ENCODE assay signal across 37 cellular contexts in the genomic region with DNA sequence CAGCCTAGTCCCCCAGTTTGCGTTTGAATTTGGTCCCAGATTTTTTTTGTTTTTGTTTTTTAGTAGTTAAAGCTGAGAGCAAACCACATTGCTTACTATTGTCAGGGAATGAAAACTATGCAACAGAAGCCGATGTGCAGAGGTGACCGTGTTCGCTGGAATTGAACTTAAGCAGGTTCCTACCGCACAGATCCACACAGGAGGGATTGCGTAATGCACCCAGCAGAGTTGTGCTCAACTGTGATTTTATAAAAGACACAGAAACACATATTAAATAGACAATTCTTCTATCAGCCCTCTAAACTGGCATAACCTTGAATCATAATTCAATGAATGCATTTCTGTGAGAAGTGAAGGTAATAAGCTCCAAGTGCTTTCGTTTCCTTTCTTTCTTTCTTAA.
"Had no signal": no experiment of that assay in that cellular context is flagged by ENCODE, and none has a peak within 500 bp of the region (broad histone marks: within the 10 kb centered on the region; RNA-seq: fewer than 3 reads in every experiment).

No MANE protein-coding gene starts in this region.

- H3K4me1 Mint-ChIP-seq: activated CD4-positive, alpha-beta T cell treated with anti-CD3 and anti-CD28 coated beads for 36 hours; activated CD4-positive, alpha-beta T cell treated with anti-CD3 and anti-CD28 coated beads, Interleukin-2, amount 10 ng/mL, durations not matched to agents 24 days and 14 days; activated CD8-positive, alpha-beta memory T cell treated with anti-CD3 and anti-CD28 coated beads, Interleukin-2, amount 10 ng/mL, durations not matched to agents 7 days and 5 days; activated naive CD4-positive, alpha-beta T cell treated with anti-CD3 and anti-CD28 coated beads, Interleukin-2, amount 50 U/mL, for 24 hours; activated naive CD8-positive, alpha-beta T cell treated with anti-CD3 and anti-CD28 coated beads for 36 hours; activated naive CD8-positive, alpha-beta T cell treated with anti-CD3 and anti-CD28 coated beads, Interleukin-2, amount 50 U/mL, for 24 hours; T-helper 17 cell had no signal

- H3K4me3 Mint-ChIP-seq: activated CD4-positive, alpha-beta memory T cell treated with anti-CD3 and anti-CD28 coated beads for 36 hours; activated CD4-positive, alpha-beta T cell treated with anti-CD3 and anti-CD28 coated beads for 36 hours; activated CD4-positive, alpha-beta T cell treated with anti-CD3 and anti-CD28 coated beads, Interleukin-2, amount 10 ng/mL, durations not matched to agents 24 days and 14 days; activated CD8-positive, alpha-beta memory T cell treated with anti-CD3 and anti-CD28 coated beads, Interleukin-2, amount 10 ng/mL, durations not matched to agents 7 days and 5 days; activated CD8-positive, alpha-beta T cell treated with anti-CD3 and anti-CD28 coated beads, Interleukin-2, amount 10 ng/mL, durations not matched to agents 7 days and 5 days; activated naive CD4-positive, alpha-beta T cell treated with anti-CD3 and anti-CD28 coated beads for 36 hours; activated naive CD4-positive, alpha-beta T cell treated with anti-CD3 and anti-CD28 coated beads, Interleukin-2, amount 50 U/mL, for 24 hours; activated naive CD8-positive, alpha-beta T cell treated with anti-CD3 and anti-CD28 coated beads for 36 hours; activated naive CD8-positive, alpha-beta T cell treated with anti-CD3 and anti-CD28 coated beads, Interleukin-2, amount 50 U/mL, for 24 hours; activated T-helper 1 cell treated with anti-CD3 and anti-CD28 coated beads, Interleukin-12 subunit alpha, Interleukin-12 subunit beta, Interleukin-2, Interleukin-4 antibody, amounts not matched to agents 30 ng/mL and 10 ng/mL and 1 ng/mL, durations not matched to agents 14 hours and 24 hours and 36 hours; dendritic cell treated with granulocyte-macrophage colony-stimulating factor and Interleukin-4, amounts not matched to agents 40 ng/mL and 50 ng/mL, for 4 days; endodermal cell; T-helper 17 cell; T-helper 2 cell treated with Interferon-gamma antibody and Interleukin-4, amounts not matched to agents 5 μg/mL and 100 μg/mL, for 36 hours had no signal

- H3K9me3 Mint-ChIP-seq: activated CD4-positive, alpha-beta memory T cell treated with anti-CD3 and anti-CD28 coated beads for 36 hours; activated naive CD4-positive, alpha-beta T cell treated with anti-CD3 and anti-CD28 coated beads for 36 hours; activated naive CD8-positive, alpha-beta T cell treated with anti-CD3 and anti-CD28 coated beads for 36 hours; activated naive CD8-positive, alpha-beta T cell treated with anti-CD3 and anti-CD28 coated beads, Interleukin-2, amount 50 U/mL, for 24 hours; activated T-helper 1 cell treated with anti-CD3 and anti-CD28 coated beads, Interleukin-12 subunit alpha, Interleukin-12 subunit beta, Interleukin-2, Interleukin-4 antibody, amounts not matched to agents 30 ng/mL and 10 ng/mL and 1 ng/mL, durations not matched to agents 14 hours and 24 hours and 36 hours; activated T-helper 2 cell treated with anti-CD3 and anti-CD28 coated beads, Interferon-gamma antibody, Interleukin-2, Interleukin-4, amounts not matched to agents 10 μg/mL and 5 μg/mL and 100 μg/mL, durations not matched to agents 14 hours and 24 hours and 36 hours; dendritic cell treated with granulocyte-macrophage colony-stimulating factor and Interleukin-4, amounts not matched to agents 40 ng/mL and 50 ng/mL, for 4 days; endodermal cell; T-helper 2 cell treated with Interferon-gamma antibody and Interleukin-4, amounts not matched to agents 5 μg/mL and 100 μg/mL, for 36 hours had no signal

- H3K4me1 ChIP-seq: adrenal gland, body of pancreas, breast epithelium, foreskin keratinocyte, gastrocnemius medialis, heart left ventricle had no signal

- DNase-seq: activated CD4-positive, alpha-beta memory T cell treated with anti-CD3 and anti-CD28 coated beads for 36 hours; activated CD4-positive, alpha-beta T cell treated with anti-CD3 and anti-CD28 coated beads for 36 hours; activated CD4-positive, alpha-beta T cell treated with anti-CD3 and anti-CD28 coated beads, Interleukin-2, amount 10 ng/mL, durations not matched to agents 24 days and 14 days; activated CD4-positive, CD25-positive, alpha-beta regulatory T cell; activated CD4-positive, CD25-positive, alpha-beta regulatory T cell treated with anti-CD3 and anti-CD28 coated beads, Interleukin-2, amount 50 U/mL, for 72 hours; activated CD8-positive, alpha-beta memory T cell treated with anti-CD3 and anti-CD28 coated beads, Interleukin-2, amount 10 ng/mL, durations not matched to agents 7 days and 5 days; activated CD8-positive, alpha-beta memory T cell treated with anti-CD3 and anti-CD28 coated beads, Interleukin-2, amount 50 U/mL, for 4 hours; activated CD8-positive, alpha-beta T cell treated with anti-CD3 and anti-CD28 coated beads, Interleukin-2, amount 10 ng/mL, durations not matched to agents 7 days and 5 days; activated effector memory CD4-positive, alpha-beta T cell treated with anti-CD3 and anti-CD28 coated beads, Interleukin-2, amount 50 U/mL, for 16 hours; activated naive CD4-positive, alpha-beta T cell treated with anti-CD3 and anti-CD28 coated beads for 36 hours; activated naive CD8-positive, alpha-beta T cell treated with anti-CD3 and anti-CD28 coated beads for 36 hours; activated naive CD8-positive, alpha-beta T cell treated with anti-CD3 and anti-CD28 coated beads, Interleukin-2, amount 50 U/mL, for 24 hours; activated T-cell treated with anti-CD3 and anti-CD28 coated beads, Interleukin-2, amount 50 U/mL, for 1 hour; activated T-cell treated with anti-CD3 and anti-CD28 coated beads, Interleukin-2, amount 50 U/mL, for 48 hours; adrenal gland; amygdala; aorta; body of pancreas; central memory CD4-positive, alpha-beta T cell; cerebellar nuclear complex; dorsolateral prefrontal cortex; effector memory CD4-positive, alpha-beta T cell; endodermal cell; gastrocnemius medialis; heart left ventricle; T-helper 1 cell; T-helper 17 cell; T1000 had no signal

- H3K27ac Mint-ChIP-seq: activated CD4-positive, alpha-beta memory T cell treated with anti-CD3 and anti-CD28 coated beads for 36 hours; activated CD4-positive, alpha-beta T cell treated with anti-CD3 and anti-CD28 coated beads for 36 hours; activated CD4-positive, alpha-beta T cell treated with anti-CD3 and anti-CD28 coated beads, Interleukin-2, amount 10 ng/mL, durations not matched to agents 24 days and 14 days; activated CD8-positive, alpha-beta memory T cell treated with anti-CD3 and anti-CD28 coated beads, Interleukin-2, amount 10 ng/mL, durations not matched to agents 7 days and 5 days; activated CD8-positive, alpha-beta T cell treated with anti-CD3 and anti-CD28 coated beads, Interleukin-2, amount 10 ng/mL, durations not matched to agents 7 days and 5 days; activated naive CD4-positive, alpha-beta T cell treated with anti-CD3 and anti-CD28 coated beads for 36 hours; activated naive CD4-positive, alpha-beta T cell treated with anti-CD3 and anti-CD28 coated beads, Interleukin-2, amount 50 U/mL, for 24 hours; activated naive CD8-positive, alpha-beta T cell treated with anti-CD3 and anti-CD28 coated beads for 36 hours; activated naive CD8-positive, alpha-beta T cell treated with anti-CD3 and anti-CD28 coated beads, Interleukin-2, amount 50 U/mL, for 24 hours; activated T-helper 1 cell treated with anti-CD3 and anti-CD28 coated beads, Interleukin-12 subunit alpha, Interleukin-12 subunit beta, Interleukin-2, Interleukin-4 antibody, amounts not matched to agents 30 ng/mL and 10 ng/mL and 1 ng/mL, durations not matched to agents 14 hours and 24 hours and 36 hours; activated T-helper 2 cell treated with anti-CD3 and anti-CD28 coated beads, Interferon-gamma antibody, Interleukin-2, Interleukin-4, amounts not matched to agents 10 μg/mL and 5 μg/mL and 100 μg/mL, durations not matched to agents 14 hours and 24 hours and 36 hours; dendritic cell treated with granulocyte-macrophage colony-stimulating factor and Interleukin-4, amounts not matched to agents 40 ng/mL and 50 ng/mL, for 4 days; endodermal cell; T-helper 17 cell; T-helper 2 cell treated with Interferon-gamma antibody and Interleukin-4, amounts not matched to agents 5 μg/mL and 100 μg/mL, for 36 hours had no signal

- H3K9me3 ChIP-seq: adrenal gland, body of pancreas, breast epithelium, gastrocnemius medialis, heart left ventricle had no signal

- H3K36me3 Mint-ChIP-seq: activated CD4-positive, alpha-beta memory T cell treated with anti-CD3 and anti-CD28 coated beads for 36 hours; activated CD8-positive, alpha-beta memory T cell treated with anti-CD3 and anti-CD28 coated beads, Interleukin-2, amount 10 ng/mL, durations not matched to agents 7 days and 5 days had no signal

- H3K36me3 ChIP-seq: adrenal gland, breast epithelium, cardiac muscle cell, gastrocnemius medialis, heart left ventricle had no signal

- H3K27ac ChIP-seq: adrenal gland, body of pancreas, breast epithelium, cardiac muscle cell, coronary artery, dorsolateral prefrontal cortex, foreskin keratinocyte, gastrocnemius medialis, heart left ventricle had no signal

- H3K27me3 ChIP-seq: adrenal gland, body of pancreas, breast epithelium, cardiac muscle cell, dorsolateral prefrontal cortex, foreskin keratinocyte, gastrocnemius medialis, heart left ventricle had no signal

- ATAC-seq: activated CD4-positive, alpha-beta T cell treated with anti-CD3 and anti-CD28 coated beads for 36 hours; activated CD8-positive, alpha-beta memory T cell treated with anti-CD3 and anti-CD28 coated beads, Interleukin-2, amount 10 ng/mL, durations not matched to agents 7 days and 5 days; activated CD8-positive, alpha-beta T cell treated with anti-CD3 and anti-CD28 coated beads, Interleukin-2, amount 10 ng/mL, durations not matched to agents 7 days and 5 days; activated naive CD8-positive, alpha-beta T cell treated with anti-CD3 and anti-CD28 coated beads, Interleukin-2, amount 50 U/mL, for 24 hours; body of pancreas; gastrocnemius medialis; T-helper 17 cell had no signal

- H3K4me3 ChIP-seq: adrenal gland, body of pancreas, breast epithelium, cardiac muscle cell, coronary artery, dorsolateral prefrontal cortex, gastrocnemius medialis, heart left ventricle had no signal

- H3K27me3 Mint-ChIP-seq: activated CD4-positive, alpha-beta memory T cell treated with anti-CD3 and anti-CD28 coated beads for 36 hours; activated CD4-positive, alpha-beta T cell treated with anti-CD3 and anti-CD28 coated beads for 36 hours; activated CD4-positive, alpha-beta T cell treated with anti-CD3 and anti-CD28 coated beads, Interleukin-2, amount 10 ng/mL, durations not matched to agents 24 days and 14 days; activated CD8-positive, alpha-beta memory T cell treated with anti-CD3 and anti-CD28 coated beads, Interleukin-2, amount 10 ng/mL, durations not matched to agents 7 days and 5 days; activated naive CD4-positive, alpha-beta T cell treated with anti-CD3 and anti-CD28 coated beads, Interleukin-2, amount 50 U/mL, for 24 hours; activated naive CD8-positive, alpha-beta T cell treated with anti-CD3 and anti-CD28 coated beads, Interleukin-2, amount 50 U/mL, for 24 hours; dendritic cell treated with granulocyte-macrophage colony-stimulating factor and Interleukin-4, amounts not matched to agents 40 ng/mL and 50 ng/mL, for 4 days; T-helper 17 cell had no signal
